In genomic region chr17:64025732-64026294, GRCh38 we compare ENCODE assay signal across 8 cellular contexts. TPM values are rescaled to one million over a fixed set of nuclear protein-coding genes. Genes with fewer than 3 reads are reported as not detected.
A peak's percentile ranks its signal among the peaks of the same experiment; 100 is the strongest.
DNase-seq lines count a peak whose midpoint lies in the region; ATAC-seq, FAIRE-seq and TF ChIP-seq lines count a peak whose summit lies in the region.

No MANE protein-coding gene starts in this region.

- peaks cover 3% of the 10 kb centered on the region; the same call in 1 of the 2 replicates for H3K4me1 ChIP-seq in Karpas-422 (ENCODE audit: low read length)

- H3K27me3 Mint-ChIP-seq in activated T-cell treated with anti-CD3 and anti-CD28 coated beads, Interleukin-2, amount 50 U/mL, for 4 hours (ENCODE audit: low read depth): no peaks in the 10 kb centered on the region

- H3K27me3 ChIP-seq in Karpas-422 (ENCODE audit: low read length): no peaks in the 10 kb centered on the region

- H3K9me2 ChIP-seq in Karpas-422 (replicated peaks; ENCODE audit: insufficient read depth, low read length): no peaks in the 10 kb centered on the region

- DNase-seq in GM20000 (ENCODE audit: low spot score) (peak; percentile 75), Karpas-422 (peak; percentile 95), RCC 7860 (ENCODE audit: low spot score) (peak; percentile 51), fibroblast of the aortic adventitia (ENCODE audit: low read depth) (peak; percentile 70), non-pigmented ciliary epithelial cell (ENCODE audit: low read depth) (peak; percentile 4), stromal cell of bone marrow (ENCODE audit: low read depth) (peak; percentile 31)
- DNase-seq in activated T-cell treated with anti-CD3 and anti-CD28 coated beads, Interleukin-2, amount 50 U/mL, for 4 hours: peak; percentile 85

- H3K9ac ChIP-seq in Karpas-422 (ENCODE audit: low read length): no peak overlapping the region

- no peaks in the 10 kb centered on the region for H3K79me2 ChIP-seq in Karpas-422 (ENCODE audit: low read length)

- ATAC-seq in activated T-cell treated with anti-CD3 and anti-CD28 coated beads, Interleukin-2, amount 50 U/mL, for 4 hours: peak; percentile 78

- no peak overlapping the region for H3K27ac ChIP-seq in C4-2B
- H3K27ac ChIP-seq in Karpas-422 (ENCODE audit: low read length): no peak overlapping the region

- peak overlapping the region; percentile 66 for H3K4me3 Mint-ChIP-seq in activated T-cell treated with anti-CD3 and anti-CD28 coated beads, Interleukin-2, amount 50 U/mL, for 4 hours

- H3K4me3 ChIP-seq in Karpas-422 (ENCODE audit: low read length) (no peak overlapping the region), fibroblast of the aortic adventitia (ENCODE audit: low read depth, low read length) (no peak overlapping the region)

- no peaks in the 10 kb centered on the region for H3K36me3 Mint-ChIP-seq in activated T-cell treated with anti-CD3 and anti-CD28 coated beads, Interleukin-2, amount 50 U/mL, for 4 hours (ENCODE audit: insufficient read depth)

- peak; percentile 99 for TF ChIP-seq CTCF in C4-2B (conservative IDR thresholded peaks at IDR 0.05)
- peak; percentile 85 for TF ChIP-seq CTCF in GM20000 (IDR thresholded peaks at IDR 0.05; ENCODE audit: extremely low read depth, missing control alignments)
- peak; percentile 94 for TF ChIP-seq CTCF in fibroblast of the aortic adventitia (IDR thresholded peaks at IDR 0.05; ENCODE audit: insufficient read depth, low read length)

- no peaks in the 10 kb centered on the region for H4K20me1 ChIP-seq in Karpas-422 (ENCODE audit: insufficient read depth, low read depth, low read length)

- H2AFZ ChIP-seq in Karpas-422 (ENCODE audit: low read length): peak overlapping the region; percentile 17; the same call in 1 of the 2 replicates

- H3K4me2 ChIP-seq in Karpas-422 (ENCODE audit: low read depth, low read length, poor library complexity, severe bottlenecking): no peak overlapping the region

- FAIRE-seq in RCC 7860 (lab: Jason Lieb, UNC): no peak

- peaks cover 58% of the 10 kb centered on the region for H3K4me1 Mint-ChIP-seq in activated T-cell treated with anti-CD3 and anti-CD28 coated beads, Interleukin-2, amount 50 U/mL, for 4 hours (ENCODE audit: low read depth)

- H3K9me3 Mint-ChIP-seq in activated T-cell treated with anti-CD3 and anti-CD28 coated beads, Interleukin-2, amount 50 U/mL, for 4 hours: no peaks in the 10 kb centered on the region

- no peaks in the 10 kb centered on the region for H3K9me3 ChIP-seq in Karpas-422 (ENCODE audit: low read length)

- no peaks in the 10 kb centered on the region for H3K36me3 ChIP-seq in Karpas-422 (ENCODE audit: insufficient read depth, low read length)

RNA-seq across cellular contexts. Expression of gene ICAM2, which starts 5.4 kb away (rescaled TPM):
- total RNA-seq in Karpas-422 (2014; rRNA removed; shearing (Covaris generic); ENCODE audit: low replicate concordance): 4.4 and 12.1 TPM in 2 replicates
- total RNA-seq in activated T-cell treated with anti-CD3 and anti-CD28 coated beads, Interleukin-2, amount 50 U/mL, for 4 hours: 10 to 100 TPM; 67.0 to 88.9 (median 77.1) TPM
- total RNA-seq in fibroblast of the aortic adventitia (ENCODE audit: low replicate concordance): 2.6 and 3.0 TPM in 2 replicates

RNA-seq across cellular contexts. Expression of gene PRR29, which starts 27.7 kb away (rescaled TPM):
- not detected in 2 replicates for total RNA-seq in Karpas-422 (2014; rRNA removed; shearing (Covaris generic); ENCODE audit: low replicate concordance)
- under 1 TPM in 1 of 3 donors, not detected in 2; 0.16 TPM for total RNA-seq in activated T-cell treated with anti-CD3 and anti-CD28 coated beads, Interleukin-2, amount 50 U/mL, for 4 hours
- total RNA-seq in fibroblast of the aortic adventitia (ENCODE audit: low replicate concordance): 0.99 and 1.4 TPM in 2 replicates

RNA-seq across cellular contexts. Expression of gene SCN4A, which starts 53.1 kb away (rescaled TPM):
- under 0.01 and 0.07 TPM in 2 replicates for total RNA-seq in Karpas-422 (2014; rRNA removed; shearing (Covaris generic); ENCODE audit: low replicate concordance)
- under 1 TPM in 2 of 3 donors, not detected in 1; 0.05 to 0.14 TPM for total RNA-seq in activated T-cell treated with anti-CD3 and anti-CD28 coated beads, Interleukin-2, amount 50 U/mL, for 4 hours
- 0.18 TPM in 1 of 2 replicates, not detected in the other for total RNA-seq in fibroblast of the aortic adventitia (ENCODE audit: low replicate concordance)

Comparison
In these comparisons a context has a peak if more than half of its experiments do, and no peak if none do; other contexts are left out.
1. DNase-seq: peak in every context shown above with its lines; median percentile 95 in Karpas-422; 85 in activated T-cell treated with anti-CD3 and anti-CD28 coated beads, Interleukin-2, amount 50 U/mL, for 4 hours; 75 in GM20000; 70 in fibroblast of the aortic adventitia; 51 in RCC 7860; 31 in stromal cell of bone marrow; 4 in non-pigmented ciliary epithelial cell.